ENCODE assay signal across 1 cellular context in the genomic region with DNA sequence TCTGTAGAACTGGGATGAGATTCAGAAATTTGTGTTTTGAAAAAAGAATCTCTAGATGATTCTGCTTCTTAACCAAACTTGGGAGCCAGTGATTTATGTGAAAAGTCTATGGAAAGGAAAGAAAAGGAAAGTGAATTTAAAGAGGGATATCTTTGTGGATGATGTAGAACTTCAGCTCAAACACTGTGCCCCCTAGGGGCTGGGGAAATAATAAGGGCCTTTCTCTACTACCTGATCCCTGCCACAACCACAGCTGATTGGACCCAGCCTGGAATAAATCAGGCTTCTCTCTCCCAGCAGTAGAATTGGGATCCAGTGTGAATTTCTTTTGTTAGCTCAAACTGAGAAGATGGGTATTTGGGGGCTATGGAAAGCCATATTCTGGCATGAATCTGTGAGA.
TF ChIP-seq lines count a peak whose summit lies in the region.

No MANE protein-coding gene starts in this region.

TF ChIP-seq in GM23338, 12 proteins besides CTCF, POLR2A, EP300 and RAD21 (continued from another document):
- no peak for TF ChIP-seq ZNF462 (CRISPR knock-in tag; IDR thresholded peaks at IDR 0.05)
- no peak for TF ChIP-seq POLR2AphosphoS5 (IDR thresholded peaks at IDR 0.05; ENCODE audit: low read depth)
TF ChIP-seq in GM23338: peak in this region for 0.
